In genomic region chr18:14978962-14979535, GRCh38 we compare ENCODE assay signal across 9 cellular contexts.
DNase-seq lines count a peak whose midpoint lies in the region; ATAC-seq, FAIRE-seq and TF ChIP-seq lines count a peak whose summit lies in the region.
"Had no signal": no experiment of that assay in that cellular context is flagged by ENCODE, and none has a peak within 500 bp of the region (broad histone marks: within the 10 kb centered on the region; RNA-seq: fewer than 3 reads in every experiment).

No MANE protein-coding gene starts in this region.

- no peak overlapping the region for H3K4me3 Mint-ChIP-seq in glutamatergic neuron (ENCODE audit: unreplicated experiment)

- no peak overlapping the region for H3K27ac ChIP-seq in heart right ventricle
- H3K27ac ChIP-seq in RWPE2 (ENCODE audit: poor library complexity, severe bottlenecking), result no peak overlapping the region
- H3K27ac ChIP-seq: SJSA1 had no signal

- intact Hi-C loops in heart right ventricle (cut with DNase I) (no loop called here), Right ventricle myocardium inferior (cut with DNase I) (no loop called here)

- 23 to 30% methylated on average over 8 of the region's 8 CpGs for WGBS in heart right ventricle, 2 donors

- H3K27me3 ChIP-seq in heart right ventricle, result peaks cover 0 to 19% (median 7%) of the 10 kb centered on the region in 7 donors
- no peaks in the 10 kb centered on the region for H3K27me3 ChIP-seq in RWPE2 (ENCODE audit: insufficient read depth, poor library complexity, severe bottlenecking)
- H3K27me3 ChIP-seq: SJSA1 had no signal

- FAIRE-seq in urothelium cell line (lab: Jason Lieb, UNC), result peak; percentile 35

- H3K36me3 Mint-ChIP-seq in glutamatergic neuron (ENCODE audit: unreplicated experiment), result no peaks in the 10 kb centered on the region

- no peak overlapping the region for H3K4me3 ChIP-seq in heart right ventricle
- no peak overlapping the region for H3K4me3 ChIP-seq in RWPE2 (ENCODE audit: severe bottlenecking)
- H3K4me3 ChIP-seq: SJSA1 had no signal

- H3K36me3 ChIP-seq in heart right ventricle (no peaks in the 10 kb centered on the region), RWPE2 (ENCODE audit: low read depth) (no peaks in the 10 kb centered on the region)
- H3K36me3 ChIP-seq: SJSA1 had no signal

- peaks cover 6% of the 10 kb centered on the region for H3K27me3 Mint-ChIP-seq in glutamatergic neuron (ENCODE audit: unreplicated experiment)

- TF ChIP-seq CTCF in heart right ventricle (IDR thresholded peaks at IDR 0.05), result peak in 7 of 9 donors; percentile 40 to 54 (median 44)
- TF ChIP-seq CTCF in RWPE2 (IDR thresholded peaks at IDR 0.05; ENCODE audit: poor library complexity, severe bottlenecking), result peak; percentile 27
- TF ChIP-seq CTCF in glutamatergic neuron (IDR thresholded peaks at IDR 0.05; ENCODE audit: partially characterized antibody, unreplicated experiment), result peak; percentile 69

- H3K4me1 Mint-ChIP-seq in glutamatergic neuron (ENCODE audit: low read depth, unreplicated experiment), result no peaks in the 10 kb centered on the region

- no peak overlapping the region for H3K27ac Mint-ChIP-seq in glutamatergic neuron (ENCODE audit: unreplicated experiment)

- H3K4me1 ChIP-seq in heart right ventricle, result no peaks in the 10 kb centered on the region
- no peaks in the 10 kb centered on the region for H3K4me1 ChIP-seq in RWPE2 (ENCODE audit: insufficient read depth, poor library complexity, severe bottlenecking)
- H3K4me1 ChIP-seq: SJSA1 had no signal

- H3K9me3 ChIP-seq in heart right ventricle, result no peaks in the 10 kb centered on the region
- no peaks in the 10 kb centered on the region for H3K9me3 ChIP-seq in RWPE2 (ENCODE audit: severe bottlenecking)
- H3K9me3 ChIP-seq: SJSA1 had no signal

- H3K9me3 Mint-ChIP-seq in glutamatergic neuron (ENCODE audit: unreplicated experiment), result peaks cover 11% of the 10 kb centered on the region

- ATAC-seq in heart right ventricle (no peak), Right ventricle myocardium inferior (no peak), RWPE2 (ENCODE audit: low read depth) (no peak), HG02852 (IDR thresholded peaks at IDR 0.05; ENCODE audit: unreplicated experiment) (no peak), GM21447 (IDR thresholded peaks at IDR 0.05; ENCODE audit: unreplicated experiment) (no peak)

- DNase-seq in heart right ventricle (no peak), Right ventricle myocardium inferior (ENCODE audit: missing footprints) (no peak), RWPE2 (ENCODE audit: low spot score) (no peak), glutamatergic neuron (peak; percentile 88), urothelium cell line (ENCODE audit: low spot score) (peak; percentile 50), retina (no peak)

Comparison
In these comparisons a context has a peak if more than half of its experiments do, and no peak if none do; other contexts are left out.
1. DNase-seq: peak in glutamatergic neuron (single experiment) and urothelium cell line (single experiment); none in heart right ventricle (0 of 2), Right ventricle myocardium inferior (single experiment), RWPE2 (single experiment) and retina (single experiment).
2. Peak in every context shown above with its lines, with median percentiles within 50 percentile points of each other: CTCF ChIP-seq.